In genomic region chr22:41648431-41648830, GRCh38 we compare ENCODE assay signal across 24 cellular contexts. TPM values are rescaled to one million over a fixed set of nuclear protein-coding genes. Genes with fewer than 3 reads are reported as not detected.
DNase-seq lines count a peak whose midpoint lies in the region; ATAC-seq lines count a peak whose summit lies in the region.
"Had no signal": no experiment of that assay in that cellular context is flagged by ENCODE, and none has a peak within 500 bp of the region (broad histone marks: within the 10 kb centered on the region; RNA-seq: fewer than 3 reads in every experiment).

No MANE protein-coding gene starts in this region.

- peaks cover 41% of the 10 kb centered on the region for H3K79me2 ChIP-seq in Karpas-422 (ENCODE audit: low read length)

- H3K9me2 ChIP-seq in Karpas-422 (replicated peaks; ENCODE audit: insufficient read depth, low read length) = no peaks in the 10 kb centered on the region

- H3K4me2 ChIP-seq in Karpas-422 (ENCODE audit: low read depth, low read length, poor library complexity, severe bottlenecking) = no peak overlapping the region

- no peak overlapping the region for H3K4me3 Mint-ChIP-seq in activated T-cell treated with anti-CD3 and anti-CD28 coated beads, Interleukin-2, amount 50 U/mL, for 72 hours
- H3K4me3 Mint-ChIP-seq in memory B cell = no peak overlapping the region
- H3K4me3 Mint-ChIP-seq: CD14-positive monocyte, nephron, T-helper 17 cell had no signal

- H3K27ac ChIP-seq in Karpas-422 (ENCODE audit: low read length) = no peak overlapping the region
- H3K27ac ChIP-seq: dorsolateral prefrontal cortex, heart right ventricle, sigmoid colon had no signal

- no peak overlapping the region for H3K9ac ChIP-seq in Karpas-422 (ENCODE audit: low read length)

- no peaks in the 10 kb centered on the region for H4K20me1 ChIP-seq in Karpas-422 (ENCODE audit: insufficient read depth, low read depth, low read length)

- H2AFZ ChIP-seq in Karpas-422 (ENCODE audit: low read length) = no peak overlapping the region

- H3K9me3 ChIP-seq in Karpas-422 (ENCODE audit: low read length) = no peaks in the 10 kb centered on the region
- H3K9me3 ChIP-seq: heart right ventricle, sigmoid colon had no signal

- H3K27ac Mint-ChIP-seq in activated T-cell treated with anti-CD3 and anti-CD28 coated beads, Interleukin-2, amount 50 U/mL, for 72 hours = peak overlapping the region; percentile 54
- peak overlapping the region; percentile 69 for H3K27ac Mint-ChIP-seq in memory B cell
- H3K27ac Mint-ChIP-seq: CD14-positive monocyte, nephron, T-helper 17 cell had no signal

- no peak for ATAC-seq in activated T-cell treated with anti-CD3 and anti-CD28 coated beads, Interleukin-2, amount 50 U/mL, for 72 hours (replicated peaks in 1 of 2)
- ATAC-seq in memory B cell (ENCODE audit: low read depth) (no peak), Right ventricle myocardium inferior (no peak), GM18861 (IDR thresholded peaks at IDR 0.05; ENCODE audit: unreplicated experiment) (no peak)
- ATAC-seq: heart right ventricle, left lobe of liver, T-helper 17 cell had no signal

- H3K4me1 ChIP-seq in Karpas-422 (ENCODE audit: low read length) = peaks cover 17% of the 10 kb centered on the region
- H3K4me1 ChIP-seq: sigmoid colon had no signal

- H3K4me3 ChIP-seq in Karpas-422 (ENCODE audit: low read length) = no peak overlapping the region
- H3K4me3 ChIP-seq: dorsolateral prefrontal cortex, heart right ventricle, sigmoid colon had no signal

- no peaks in the 10 kb centered on the region for H3K27me3 Mint-ChIP-seq in activated T-cell treated with anti-CD3 and anti-CD28 coated beads, Interleukin-2, amount 50 U/mL, for 72 hours (ENCODE audit: low read depth)
- no peaks in the 10 kb centered on the region for H3K27me3 Mint-ChIP-seq in memory B cell
- H3K27me3 Mint-ChIP-seq: T-helper 17 cell had no signal

- H3K4me1 Mint-ChIP-seq in activated T-cell treated with anti-CD3 and anti-CD28 coated beads, Interleukin-2, amount 50 U/mL, for 72 hours (ENCODE audit: low read depth) = peaks cover 6% of the 10 kb centered on the region
- H3K4me1 Mint-ChIP-seq in memory B cell = peaks cover 3% of the 10 kb centered on the region
- H3K4me1 Mint-ChIP-seq: CD14-positive monocyte, nephron, T-helper 17 cell had no signal

- H3K27me3 ChIP-seq in Karpas-422 (ENCODE audit: low read length) = no peaks in the 10 kb centered on the region
- H3K27me3 ChIP-seq: dorsolateral prefrontal cortex, heart right ventricle, sigmoid colon had no signal

- intact Hi-C loops in Right ventricle myocardium inferior (cut with DNase I) = no loop called here

- no peaks in the 10 kb centered on the region for H3K9me3 Mint-ChIP-seq in activated T-cell treated with anti-CD3 and anti-CD28 coated beads, Interleukin-2, amount 50 U/mL, for 72 hours
- no peaks in the 10 kb centered on the region for H3K9me3 Mint-ChIP-seq in memory B cell
- H3K9me3 Mint-ChIP-seq: CD14-positive monocyte, nephron had no signal

- H3K36me3 ChIP-seq in Karpas-422 (ENCODE audit: insufficient read depth, low read length) = peaks cover 52% of the 10 kb centered on the region; the same call in 1 of the 2 replicates

- H3K36me3 Mint-ChIP-seq in activated T-cell treated with anti-CD3 and anti-CD28 coated beads, Interleukin-2, amount 50 U/mL, for 72 hours (ENCODE audit: insufficient read depth in 2 of 2) = peaks cover 15 to 33% of the 10 kb centered on the region in 2 donors
- peaks cover 23% of the 10 kb centered on the region for H3K36me3 Mint-ChIP-seq in memory B cell

- no peak for DNase-seq in activated T-cell treated with anti-CD3 and anti-CD28 coated beads, Interleukin-2, amount 50 U/mL, for 72 hours
- no peak for DNase-seq in activated T-cell treated with anti-CD3 and anti-CD28 coated beads for 4 hours
- DNase-seq in Karpas-422 = peak; percentile 53
- no peak for DNase-seq in memory B cell (ENCODE audit: low spot score in 2 of 2)
- DNase-seq in Right ventricle myocardium inferior (ENCODE audit: missing footprints) = no peak
- DNase-seq: caudate nucleus, DMS 273 treated with DMSO at 0.1 percent for 48 hours, dorsolateral prefrontal cortex, GDM1, heart right ventricle, midbrain, NCI-H1092, NCI-H1930, NCI-H226, NCI-H82, OCI-M1, sigmoid colon, T-helper 17 cell had no signal

RNA-seq across cellular contexts. Expression of gene XRCC6, which starts 27.3 kb away (rescaled TPM):
- total RNA-seq in activated T-cell treated with anti-CD3 and anti-CD28 coated beads, Interleukin-2, amount 50 U/mL, for 72 hours = 100 to 1,000 TPM; 271 to 315 TPM
- total RNA-seq in Karpas-422 (2014; rRNA removed; shearing (Covaris generic); ENCODE audit: low replicate concordance) = 173 and 248 TPM in 2 replicates
- total RNA-seq in Right ventricle myocardium inferior = 172 TPM

RNA-seq across cellular contexts. Expression of gene DESI1, which starts 27.6 kb away (rescaled TPM):
- 10 to 100 TPM; 52.6 to 65.7 TPM for total RNA-seq in activated T-cell treated with anti-CD3 and anti-CD28 coated beads, Interleukin-2, amount 50 U/mL, for 72 hours
- 27.9 and 76.0 TPM in 2 replicates for total RNA-seq in Karpas-422 (2014; rRNA removed; shearing (Covaris generic); ENCODE audit: low replicate concordance)
- 41.6 TPM for total RNA-seq in Right ventricle myocardium inferior

RNA-seq across cellular contexts. Expression of gene SNU13, which starts 40.2 kb away (rescaled TPM):
- 100 to 1,000 TPM; 187 to 210 TPM for total RNA-seq in activated T-cell treated with anti-CD3 and anti-CD28 coated beads, Interleukin-2, amount 50 U/mL, for 72 hours
- total RNA-seq in Karpas-422 (2014; rRNA removed; shearing (Covaris generic); ENCODE audit: low replicate concordance) = 148 and 185 TPM in 2 replicates
- total RNA-seq in Right ventricle myocardium inferior = 216 TPM

RNA-seq across cellular contexts. Expression of gene MEI1, which starts 50.9 kb away (rescaled TPM):
- total RNA-seq in activated T-cell treated with anti-CD3 and anti-CD28 coated beads, Interleukin-2, amount 50 U/mL, for 72 hours = 10 to 100 TPM; 72.3 to 73.0 TPM
- 4.9 and 8.2 TPM in 2 replicates for total RNA-seq in Karpas-422 (2014; rRNA removed; shearing (Covaris generic); ENCODE audit: low replicate concordance)
- total RNA-seq in Right ventricle myocardium inferior = 0.41 TPM
- total RNA-seq: LHCN-M2, temporal lobe had no signal

RNA-seq across cellular contexts. Expression of gene PMM1, which starts 58.8 kb away (rescaled TPM):
- total RNA-seq in activated T-cell treated with anti-CD3 and anti-CD28 coated beads, Interleukin-2, amount 50 U/mL, for 72 hours = 10 to 100 TPM; 84.3 to 86.2 TPM
- total RNA-seq in Karpas-422 (2014; rRNA removed; shearing (Covaris generic); ENCODE audit: low replicate concordance) = 10.0 and 15.2 TPM in 2 replicates
- 16.2 TPM for total RNA-seq in Right ventricle myocardium inferior
